In genomic region chr20:50426865-50427739, GRCh38 we compare ENCODE assay signal across 1 cellular context.
TF ChIP-seq lines count a peak whose summit lies in the region.

No MANE protein-coding gene starts in this region.

TF ChIP-seq in HepG2, 621 proteins besides CTCF, POLR2A, EP300 and RAD21 (continued from another document):
- 0 out of 2 replicates have a peak, but pooled peaks have one; percentile 12 for TF ChIP-seq ZNF687 (CRISPR knock-in tag; IDR thresholded peaks at IDR 0.05)
- TF ChIP-seq, protein P1, sequence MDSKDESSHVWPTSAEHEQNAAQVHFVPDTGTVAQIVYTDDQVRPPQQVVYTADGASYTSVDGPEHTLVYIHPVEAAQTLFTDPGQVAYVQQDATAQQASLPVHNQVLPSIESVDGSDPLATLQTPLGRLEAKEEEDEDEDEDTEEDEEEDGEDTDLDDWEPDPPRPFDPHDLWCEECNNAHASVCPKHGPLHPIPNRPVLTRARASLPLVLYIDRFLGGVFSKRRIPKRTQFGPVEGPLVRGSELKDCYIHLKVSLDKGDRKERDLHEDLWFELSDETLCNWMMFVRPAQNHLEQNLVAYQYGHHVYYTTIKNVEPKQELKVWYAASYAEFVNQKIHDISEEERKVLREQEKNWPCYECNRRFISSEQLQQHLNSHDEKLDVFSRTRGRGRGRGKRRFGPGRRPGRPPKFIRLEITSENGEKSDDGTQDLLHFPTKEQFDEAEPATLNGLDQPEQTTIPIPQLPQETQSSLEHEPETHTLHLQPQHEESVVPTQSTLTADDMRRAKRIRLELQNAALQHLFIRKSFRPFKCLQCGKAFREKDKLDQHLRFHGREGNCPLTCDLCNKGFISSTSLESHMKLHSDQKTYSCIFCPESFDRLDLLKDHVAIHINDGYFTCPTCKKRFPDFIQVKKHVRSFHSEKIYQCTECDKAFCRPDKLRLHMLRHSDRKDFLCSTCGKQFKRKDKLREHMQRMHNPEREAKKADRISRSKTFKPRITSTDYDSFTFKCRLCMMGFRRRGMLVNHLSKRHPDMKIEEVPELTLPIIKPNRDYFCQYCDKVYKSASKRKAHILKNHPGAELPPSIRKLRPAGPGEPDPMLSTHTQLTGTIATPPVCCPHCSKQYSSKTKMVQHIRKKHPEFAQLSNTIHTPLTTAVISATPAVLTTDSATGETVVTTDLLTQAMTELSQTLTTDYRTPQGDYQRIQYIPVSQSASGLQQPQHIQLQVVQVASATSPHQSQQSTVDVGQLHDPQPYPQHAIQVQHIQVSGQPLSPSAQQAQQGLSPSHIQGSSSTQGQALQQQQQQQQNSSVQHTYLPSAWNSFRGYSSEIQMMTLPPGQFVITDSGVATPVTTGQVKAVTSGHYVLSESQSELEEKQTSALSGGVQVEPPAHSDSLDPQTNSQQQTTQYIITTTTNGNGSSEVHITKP (CRISPR knock-in tag; IDR thresholded peaks at IDR 0.05; ENCODE audit: low read depth) = peak; percentile 66; the same call in 1 of the 2 replicates
- TF ChIP-seq ZNF253 (CRISPR knock-in tag; IDR thresholded peaks at IDR 0.05; ENCODE audit: borderline replicate concordance) = 0 out of 2 replicates have a peak, but pooled peaks have one; percentile 16
- TF ChIP-seq ZNF737 (CRISPR knock-in tag; IDR thresholded peaks at IDR 0.05; ENCODE audit: borderline replicate concordance) = no peak
- TF ChIP-seq ZNF337 (CRISPR knock-in tag; IDR thresholded peaks at IDR 0.05; ENCODE audit: borderline replicate concordance, low read depth) = no peak
- peak; percentile 74 for TF ChIP-seq ZNF263 (CRISPR knock-in tag; IDR thresholded peaks at IDR 0.05)
- no peak for TF ChIP-seq JUN (CRISPR knock-in tag; IDR thresholded peaks at IDR 0.05)
- TF ChIP-seq PHF5A (CRISPR knock-in tag; IDR thresholded peaks at IDR 0.05; ENCODE audit: low read depth, unreplicated experiment) = no peak
- TF ChIP-seq SRSF9 (IDR thresholded peaks at IDR 0.05; ENCODE audit: borderline replicate concordance, insufficient read depth, low read depth, low read length, poor library complexity, severe bottlenecking) = no peak
- TF ChIP-seq MED13 (CRISPR knock-in tag; IDR thresholded peaks at IDR 0.05) = peak; percentile 60; the same call in 1 of the 2 replicates
- TF ChIP-seq ZNF501 (CRISPR knock-in tag; IDR thresholded peaks at IDR 0.05) = 0 out of 2 replicates have a peak, but pooled peaks have one; percentile 22
- no peak for TF ChIP-seq ZNF563 (CRISPR knock-in tag; IDR thresholded peaks at IDR 0.05)
- TF ChIP-seq ZNF784 (CRISPR knock-in tag; IDR thresholded peaks at IDR 0.05; ENCODE audit: borderline replicate concordance) = no peak
- TF ChIP-seq ZNF777 (CRISPR knock-in tag; IDR thresholded peaks at IDR 0.05) = no peak
- TF ChIP-seq ZNF749 (CRISPR knock-in tag; IDR thresholded peaks at IDR 0.05; ENCODE audit: borderline replicate concordance) = peak; percentile 51; the same call in 1 of the 2 replicates
- 0 out of 2 replicates have a peak, but pooled peaks have one; percentile 51 for TF ChIP-seq ZNF264 (CRISPR knock-in tag; IDR thresholded peaks at IDR 0.05)
- TF ChIP-seq SATB2 (CRISPR knock-in tag; IDR thresholded peaks at IDR 0.05) = no peak
- no peak for TF ChIP-seq SRF (IDR thresholded peaks at IDR 0.05; ENCODE audit: low read depth, low read length)
